ENCODE assay signal across 13 cellular contexts in genomic region chr1:951364-951763, GRCh38. TPM values are rescaled to one million over a fixed set of nuclear protein-coding genes. Genes with fewer than 3 reads are reported as not detected.
DNase-seq lines count a peak whose midpoint lies in the region; ATAC-seq, FAIRE-seq and TF ChIP-seq lines count a peak whose summit lies in the region.
"Had no signal": no experiment of that assay in that cellular context is flagged by ENCODE, and none has a peak within 500 bp of the region (broad histone marks: within the 10 kb centered on the region; RNA-seq: fewer than 3 reads in every experiment).

No MANE protein-coding gene starts in this region.

- H3K27me3 Mint-ChIP-seq in neural crest cell (ENCODE audit: low read depth) = peaks cover 4% of the 10 kb centered on the region
- H3K27me3 Mint-ChIP-seq: activated CD8-positive, alpha-beta memory T cell treated with anti-CD3 and anti-CD28 coated beads, Interleukin-2, amount 10 ng/mL, durations not matched to agents 7 days and 5 days had no signal

- H3K4me3 Mint-ChIP-seq in neural crest cell = peak overlapping the region; percentile 70
- H3K4me3 Mint-ChIP-seq: activated CD8-positive, alpha-beta memory T cell treated with anti-CD3 and anti-CD28 coated beads, Interleukin-2, amount 10 ng/mL, durations not matched to agents 7 days and 5 days had no signal

- no peak overlapping the region for H3K27ac Mint-ChIP-seq in neural crest cell (ENCODE audit: unreplicated experiment)
- H3K27ac Mint-ChIP-seq: activated CD8-positive, alpha-beta memory T cell treated with anti-CD3 and anti-CD28 coated beads, Interleukin-2, amount 10 ng/mL, durations not matched to agents 7 days and 5 days had no signal

- H3K4me3 ChIP-seq in LNCaP clone FGC (ENCODE audit: low read depth, low read length) = no peak overlapping the region
- no peak overlapping the region for H3K4me3 ChIP-seq in choroid plexus epithelial cell (ENCODE audit: low read depth, low read length)

- H3K9me3 Mint-ChIP-seq in neural crest cell = no peaks in the 10 kb centered on the region

- H3K36me3 Mint-ChIP-seq in neural crest cell (ENCODE audit: low read depth) = peaks cover 13% of the 10 kb centered on the region

- H3K4me1 Mint-ChIP-seq in neural crest cell = no peaks in the 10 kb centered on the region
- H3K4me1 Mint-ChIP-seq: activated CD8-positive, alpha-beta memory T cell treated with anti-CD3 and anti-CD28 coated beads, Interleukin-2, amount 10 ng/mL, durations not matched to agents 7 days and 5 days had no signal

- FAIRE-seq in G401.6 (lab: Jason Lieb, UNC) = peak; percentile 19

- TF ChIP-seq CTCF in LNCaP clone FGC (IDR thresholded peaks at IDR 0.05; ENCODE audit: control insufficient read depth, extremely low read depth, insufficient read depth) (peak; percentile 33), choroid plexus epithelial cell (conservative IDR thresholded peaks at IDR 0.05; ENCODE audit: low read depth, low read length) (peak; percentile 74), neural crest cell (conservative IDR thresholded peaks at IDR 0.05) (peak; percentile 47)

- ATAC-seq in HG02588 (IDR thresholded peaks at IDR 0.05; ENCODE audit: unreplicated experiment) (no peak), HG02610 (IDR thresholded peaks at IDR 0.05; ENCODE audit: unreplicated experiment) (no peak)
- ATAC-seq: activated CD8-positive, alpha-beta memory T cell treated with anti-CD3 and anti-CD28 coated beads, Interleukin-2, amount 10 ng/mL, durations not matched to agents 7 days and 5 days had no signal

- DNase-seq in LNCaP clone FGC (ENCODE audit: low read depth) (no peak), choroid plexus epithelial cell (ENCODE audit: low read depth) (no peak), neural crest cell (ENCODE audit: low read depth, low spot score) (no peak), ureter (ENCODE audit: low spot score) (no peak)
- DNase-seq: activated CD8-positive, alpha-beta memory T cell treated with anti-CD3 and anti-CD28 coated beads, Interleukin-2, amount 10 ng/mL, durations not matched to agents 7 days and 5 days; EL; erythroblast; MV-4-11 had no signal

RNA-seq across cellular contexts. Expression of gene NOC2L, which starts 7.7 kb away (rescaled TPM):
- total RNA-seq in neural crest cell (95.4 and 106 TPM in 2 replicates), ureter (71.9 TPM)

RNA-seq across cellular contexts. Expression of gene KLHL17, which starts 9.0 kb away (rescaled TPM):
- total RNA-seq in neural crest cell (41.5 and 43.9 TPM in 2 replicates), ureter (8.6 TPM)

RNA-seq across cellular contexts. Expression of gene PLEKHN1, which starts 14.9 kb away (rescaled TPM):
- total RNA-seq in neural crest cell = not detected in 2 replicates
- total RNA-seq in ureter = 28.5 TPM
- total RNA-seq: temporal lobe had no signal

RNA-seq across cellular contexts. Expression of gene SAMD11, which starts 27.6 kb away (rescaled TPM):
- total RNA-seq in neural crest cell (0.14 TPM in 1 of 2 replicates, not detected in the other), ureter (13.9 TPM)
- total RNA-seq: T-helper 1 cell treated with Interleukin-12 subunit alpha and Interleukin-12 subunit beta and Interleukin-4 antibody, amounts not matched to agents 30 ng/mL and 1 ng/mL, for 36 hours had no signal

RNA-seq across cellular contexts. Expression of gene PERM1, which starts 30.5 kb away (rescaled TPM):
- total RNA-seq in neural crest cell = 0.11 TPM in 1 of 2 replicates, not detected in the other
- total RNA-seq in ureter = 0.10 TPM
- total RNA-seq: activated CD8-positive, alpha-beta memory T cell treated with anti-CD3 and anti-CD28 coated beads, Interleukin-2, amount 10 ng/mL, durations not matched to agents 7 days and 5 days; T-helper 1 cell treated with Interleukin-12 subunit alpha and Interleukin-12 subunit beta and Interleukin-4 antibody, amounts not matched to agents 30 ng/mL and 1 ng/mL, for 36 hours had no signal

Comparison
In these comparisons a context has a peak if more than half of its experiments do, and no peak if none do; other contexts are left out.
1. RNA of gene PLEKHN1, which starts 14.9 kb away (total RNA-seq): 28.5 TPM in ureter (single experiment); not detected in neural crest cell; every median in the first group is over 10 times any median in the second.
2. Peak in every context shown above with its lines, with median percentiles within 50 percentile points of each other: CTCF ChIP-seq.